In the genomic region with DNA sequence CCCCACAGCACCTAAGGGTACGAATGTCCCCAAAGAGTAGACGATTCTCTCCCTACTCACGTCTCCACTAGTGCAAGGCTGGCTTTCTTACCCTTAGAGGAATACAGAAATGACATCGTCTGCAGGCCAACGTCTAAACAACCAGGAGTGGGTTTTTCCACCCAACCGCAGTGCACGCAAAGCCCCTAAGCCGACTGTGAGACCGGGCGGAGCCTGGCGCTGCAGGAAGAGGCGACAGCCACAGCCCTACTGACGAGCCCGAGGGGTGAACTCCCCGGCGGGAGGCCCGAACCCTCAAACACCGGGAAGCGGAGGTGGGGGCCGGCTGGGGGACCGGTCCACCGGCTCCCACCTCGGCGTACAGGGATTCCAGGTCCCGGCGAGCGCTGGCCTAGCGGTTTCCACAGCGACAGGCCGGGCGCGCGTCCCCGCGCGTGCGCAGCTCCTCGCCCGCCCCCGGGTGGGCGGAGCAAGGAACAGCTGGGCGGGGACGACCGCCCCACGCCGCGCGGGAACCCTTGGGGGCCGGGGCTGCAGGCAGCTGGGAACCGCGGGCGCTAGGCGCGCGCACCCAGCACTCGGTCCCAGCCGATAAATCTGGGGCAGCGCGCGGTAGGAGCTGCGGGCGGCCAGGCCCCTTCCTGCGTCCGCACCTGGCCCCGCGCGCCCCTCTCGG, we compare ENCODE assay signal across 8 cellular contexts.
DNase-seq lines count a peak whose midpoint lies in the region; ATAC-seq and TF ChIP-seq lines count a peak whose summit lies in the region.

A gene with protein sequence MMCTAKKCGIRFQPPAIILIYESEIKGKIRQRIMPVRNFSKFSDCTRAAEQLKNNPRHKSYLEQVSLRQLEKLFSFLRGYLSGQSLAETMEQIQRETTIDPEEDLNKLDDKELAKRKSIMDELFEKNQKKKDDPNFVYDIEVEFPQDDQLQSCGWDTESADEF (minus strand): TSS at position 413 of the 676 bp plus-strand sequence. CDS start 3,593 bp downstream, outside the sequence.
A gene (plus strand): TSS at position 540 of the 676 bp plus-strand sequence.

- H3K4me3 ChIP-seq in OCI-LY3 (ENCODE audit: low read length) (peak within 1 kb of the TSS; percentile 90), muscle layer of colon (ENCODE audit: low read depth in 1 of 2, low read length in 2 of 2) (peak within 1 kb of the TSS; percentile 80 to 95)

- H4K20me1 ChIP-seq in OCI-LY3 (ENCODE audit: insufficient read depth, low read length) = no peaks in the 10 kb centered on the region

- peak; percentile 80 for TF ChIP-seq POLR2A in erythroblast (IDR thresholded peaks at IDR 0.05; ENCODE audit: low read length)

- TF ChIP-seq CTCF in OCI-LY3 (IDR thresholded peaks at IDR 0.05; ENCODE audit: low read depth, low read length) = no peak

- peak; percentile 64 for DNase-seq in DMS 273 treated with DMSO at 0.1 percent for 48 hours (lab: John Stamatoyannopoulos, UW)
- DNase-seq in HuH-7.5 (ENCODE audit: low spot score) = peak; percentile 89
- DNase-seq in activated T-cell treated with anti-CD3 and anti-CD28 coated beads for 48 hours (ENCODE audit: low read depth) = peak; percentile 90
- peak; percentile 89 to 94 for DNase-seq in erythroblast (lab: John Stamatoyannopoulos, UW)
- peak; percentile 68 to 72 for DNase-seq in stimulated activated CD8-positive, alpha-beta memory T cell treated with anti-CD3 and anti-CD28 coated beads, Interleukin-7, amount 100 ng/mL, for 1 hour (ENCODE audit: low read depth in 2 of 2)

- H3K79me2 ChIP-seq in OCI-LY3 (ENCODE audit: low read length) = peaks cover 18% of the 10 kb centered on the region

- H3K27me3 ChIP-seq in OCI-LY3 (ENCODE audit: low read depth, low read length) (no peaks in the 10 kb centered on the region), muscle layer of colon (ENCODE audit: control insufficient read depth in 1 of 2, insufficient read depth in 2 of 2, low read length in 2 of 2) (no peaks in the 10 kb centered on the region)

- H3K4me1 ChIP-seq in OCI-LY3 (ENCODE audit: low read length) = peaks cover 8% of the 10 kb centered on the region
- H3K4me1 ChIP-seq in muscle layer of colon (ENCODE audit: insufficient read depth, low read length) = peaks cover 21% of the 10 kb centered on the region

- H3K9me3 ChIP-seq in OCI-LY3 (ENCODE audit: insufficient read depth, low read length) (no peaks in the 10 kb centered on the region), muscle layer of colon (ENCODE audit: low read length) (no peaks in the 10 kb centered on the region)

- peak within 1 kb of the TSS; percentile 83 for H3K4me2 ChIP-seq in OCI-LY3 (ENCODE audit: low read length)

- H2AFZ ChIP-seq in OCI-LY3 (ENCODE audit: low read depth, low read length) = peak within 1 kb of the TSS; percentile 55

- peak; percentile 70 for ATAC-seq in GM21526 (IDR thresholded peaks at IDR 0.05; ENCODE audit: low FRiP score, unreplicated experiment)

- H3K9ac ChIP-seq in OCI-LY3 (ENCODE audit: low read length) (peak within 1 kb of the TSS; percentile 71), muscle layer of colon (ENCODE audit: low read length) (peak within 1 kb of the TSS; percentile 78)

- no peaks in the 10 kb centered on the region for H3K36me3 ChIP-seq in OCI-LY3 (replicated peaks; ENCODE audit: low read depth, low read length)
- H3K36me3 ChIP-seq in muscle layer of colon (ENCODE audit: insufficient read depth, low read length) = no peaks in the 10 kb centered on the region

- H3K27ac ChIP-seq in OCI-LY3 (ENCODE audit: low read length) (peak within 1 kb of the TSS; percentile 49), muscle layer of colon (ENCODE audit: low read depth, low read length) (peak within 1 kb of the TSS; percentile 96)

Comparison
In these comparisons a context has a peak if more than half of its experiments do, and no peak if none do; other contexts are left out.
1. Peak in every context shown above with its lines: DNase-seq, ATAC-seq, H3K4me3 ChIP-seq and H3K27ac ChIP-seq.